In genomic region chr7:100089458-100090201, GRCh38 we compare ENCODE assay signal across 1 cellular context.
TF ChIP-seq lines count a peak whose summit lies in the region.

No MANE protein-coding gene starts in this region.

TF ChIP-seq in endothelial cell of umbilical vein, 7 proteins besides CTCF, POLR2A, EP300 and RAD21:
- TF ChIP-seq FOS (IDR thresholded peaks at IDR 0.05; ENCODE audit: borderline replicate concordance, insufficient read depth, low read length) = no peak
- no peak for TF ChIP-seq POLR2AphosphoS5 (IDR thresholded peaks at IDR 0.05; ENCODE audit: insufficient read depth, low read depth, low read length)
- no peak for TF ChIP-seq MYC (IDR thresholded peaks at IDR 0.05; ENCODE audit: low read depth, low read length)
- no peak for TF ChIP-seq MAX (IDR thresholded peaks at IDR 0.05; ENCODE audit: insufficient read depth, insufficient read length)
- no peak for TF ChIP-seq EZH2 (IDR thresholded peaks at IDR 0.05; ENCODE audit: borderline replicate concordance, low read depth, low read length, severe bottlenecking)
- TF ChIP-seq JUN (IDR thresholded peaks at IDR 0.05; ENCODE audit: borderline replicate concordance, insufficient read depth, insufficient read length, low read depth) = no peak
TF ChIP-seq in endothelial cell of umbilical vein: peak in this region for 0.
